21 cellular contexts compared by ENCODE assay signal in the genomic region with DNA sequence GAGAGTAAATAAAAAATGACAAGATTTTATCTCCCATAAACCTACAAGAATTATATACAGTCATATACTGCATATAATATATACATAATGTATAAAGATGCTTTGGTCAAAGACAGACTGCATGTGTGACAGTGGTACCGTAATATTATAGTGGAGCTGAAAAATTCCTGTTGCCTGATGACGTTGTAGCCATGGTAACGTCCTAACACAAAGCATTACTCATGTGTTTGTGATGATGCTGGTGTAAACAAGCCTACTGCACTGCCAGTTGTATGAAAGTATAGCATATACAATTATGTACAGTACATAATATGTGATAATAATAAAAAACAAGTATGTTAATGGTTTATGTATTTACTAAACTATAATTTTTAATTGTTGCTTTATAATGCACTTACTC.
DNase-seq lines count a peak whose midpoint lies in the region; ATAC-seq, FAIRE-seq and TF ChIP-seq lines count a peak whose summit lies in the region.
"Had no signal": no experiment of that assay in that cellular context is flagged by ENCODE, and none has a peak within 500 bp of the region (broad histone marks: within the 10 kb centered on the region; RNA-seq: fewer than 3 reads in every experiment).

No MANE protein-coding gene starts in this region.

- H3K27ac ChIP-seq in A549, result no peak overlapping the region
- no peak overlapping the region for H3K27ac ChIP-seq in SJCRH30
- H3K27ac ChIP-seq: gastroesophageal sphincter, lower lobe of right lung had no signal

- no peak overlapping the region for H3K4me3 ChIP-seq in A549
- no peak overlapping the region for H3K4me3 ChIP-seq in HFF-Myc (replicated peaks; ENCODE audit: low read depth, low read length)
- H3K4me3 ChIP-seq in SJCRH30, result no peak overlapping the region
- H3K4me3 ChIP-seq: gastroesophageal sphincter, lower lobe of right lung had no signal

- POLR2A ChIA-PET in A549 (lab: Yijun Ruan, JAX), result no interaction called here

- no peak for TF ChIP-seq RAD21 in A549 (conservative IDR thresholded peaks at IDR 0.05 in 1 of 2, IDR thresholded peaks at IDR 0.05 in 1 of 2)

- no peak for TF ChIP-seq EP300 in A549 (IDR thresholded peaks at IDR 0.05)

- H3K4me1 ChIP-seq in A549 (no peaks in the 10 kb centered on the region), SJCRH30 (no peaks in the 10 kb centered on the region)
- H3K4me1 ChIP-seq: gastroesophageal sphincter, lower lobe of right lung had no signal

- DNase-seq in A549 (ENCODE audit: low read depth in 1 of 2, low spot score in 1 of 2), result peak in 1 of 2 experiments; percentile 49
- DNase-seq in HFF-Myc (ENCODE audit: extremely low read depth, low read depth), result peak; percentile 15
- peak; percentile 9 to 23 for DNase-seq in SJCRH30
- DNase-seq in foreskin melanocyte, result peak; percentile 9
- no peak for DNase-seq in NCI-H446 treated with DMSO at 0.1 percent for 48 hours (lab: John Stamatoyannopoulos, UW)
- DNase-seq in dermis blood vessel endothelial cell, result no peak
- DNase-seq: activated naive CD8-positive, alpha-beta T cell treated with anti-CD3 and anti-CD28 coated beads, Interleukin-2, amount 50 U/mL, for 24 hours; CD8-positive, alpha-beta memory T cell; endodermal cell; lower lobe of right lung; naive thymus-derived CD8-positive, alpha-beta T cell; NCI-H1930; NCI-H774; T-helper 1 cell had no signal

- H3K27me3 ChIP-seq in SJCRH30, result no peaks in the 10 kb centered on the region
- H3K27me3 ChIP-seq: gastroesophageal sphincter had no signal

- TF ChIP-seq CTCF in A549 (IDR thresholded peaks at IDR 0.05) (no peak), HFF-Myc (IDR thresholded peaks at IDR 0.05; ENCODE audit: low read depth, low read length, missing control alignments) (no peak)

- no peak overlapping the region for H3K4me2 ChIP-seq in A549

- no peaks in the 10 kb centered on the region for H3K36me3 ChIP-seq in SJCRH30
- H3K36me3 ChIP-seq: gastroesophageal sphincter, lower lobe of right lung had no signal

- 3% methylated on average over 3 of the region's 3 CpGs for WGBS in A549 (ENCODE audit: missing lambda C conversion rate)

- TF ChIP-seq POLR2A in A549 (IDR thresholded peaks at IDR 0.05; ENCODE audit: low read length), result no peak

- CTCF ChIA-PET in A549 (lab: Yijun Ruan, JAX), result no interaction called here

- no peaks in the 10 kb centered on the region for H3K9me3 ChIP-seq in A549
- H3K9me3 ChIP-seq in SJCRH30 (replicated peaks), result no peaks in the 10 kb centered on the region
- H3K9me3 ChIP-seq: gastroesophageal sphincter, lower lobe of right lung had no signal

- no peak for FAIRE-seq in A549 (lab: Jason Lieb, UNC)
- FAIRE-seq: H1, HTR-8/SVneo, RCC 7860 had no signal

- ATAC-seq in A549, result peak; percentile 57 to 66; a peak in 4 of 6 replicates
- no peak for ATAC-seq in GM18858 (IDR thresholded peaks at IDR 0.05; ENCODE audit: unreplicated experiment)
- ATAC-seq in GM18502 (IDR thresholded peaks at IDR 0.05; ENCODE audit: poor library complexity, unreplicated experiment), result no peak
- ATAC-seq: activated naive CD8-positive, alpha-beta T cell treated with anti-CD3 and anti-CD28 coated beads, Interleukin-2, amount 50 U/mL, for 24 hours; gastroesophageal sphincter; lower lobe of right lung; naive thymus-derived CD8-positive, alpha-beta T cell; WTC11 had no signal

TF ChIP-seq in A549, 52 proteins besides CTCF, POLR2A, EP300 and RAD21:
- TF ChIP-seq MAZ (IDR thresholded peaks at IDR 0.05; ENCODE audit: borderline replicate concordance, low read depth, low read length) (no peak), FOSL2 (IDR thresholded peaks at IDR 0.05) (no peak), FOSL2 (CRISPR knock-in tag; IDR thresholded peaks at IDR 0.05) (peak; percentile 33; the same call in 1 of the 2 replicates)

Comparison
In these comparisons a context has a peak if more than half of its experiments do, and no peak if none do; other contexts are left out.
1. ATAC-seq: peak in A549 (2 of 2); none in GM18858 (single experiment) and GM18502 (single experiment).
2. DNase-seq: peak in HFF-Myc (single experiment), SJCRH30 (2 of 2) and foreskin melanocyte (single experiment); none in NCI-H446 treated with DMSO at 0.1 percent for 48 hours (single experiment) and dermis blood vessel endothelial cell (single experiment).